9 cellular contexts compared by ENCODE assay signal in genomic region chr7:114865564-114865963, GRCh38. TPM values are rescaled to one million over a fixed set of nuclear protein-coding genes. Genes with fewer than 3 reads are reported as not detected.
DNase-seq lines count a peak whose midpoint lies in the region; ATAC-seq and TF ChIP-seq lines count a peak whose summit lies in the region.
"Had no signal": no experiment of that assay in that cellular context is flagged by ENCODE, and none has a peak within 500 bp of the region (broad histone marks: within the 10 kb centered on the region; RNA-seq: fewer than 3 reads in every experiment).

No MANE protein-coding gene starts in this region.

- ATAC-seq in GM21423 (IDR thresholded peaks at IDR 0.05; ENCODE audit: unreplicated experiment) (peak; percentile 90), activated B cell treated with CpG ODN at 0.5 μM for 24 hours (ENCODE audit: low read depth) (peak; percentile 81), lower lobe of right lung (peak; percentile 73 to 83)
- peak; percentile 65 for ATAC-seq in central memory CD8-positive, alpha-beta T cell (replicated peaks; ENCODE audit: extremely low read depth, poor library complexity, severe bottlenecking)

- H3K9me3 Mint-ChIP-seq in activated B cell treated with CpG ODN at 0.5 μM for 24 hours: no peaks in the 10 kb centered on the region
- no peaks in the 10 kb centered on the region for H3K9me3 Mint-ChIP-seq in central memory CD8-positive, alpha-beta T cell
- H3K9me3 Mint-ChIP-seq: dendritic cell treated with granulocyte-macrophage colony-stimulating factor and Interleukin-4, amounts not matched to agents 40 ng/mL and 50 ng/mL, for 4 days had no signal

- no peaks in the 10 kb centered on the region for H3K27me3 ChIP-seq in lower lobe of right lung (ENCODE audit: low read depth)
- no peaks in the 10 kb centered on the region for H3K27me3 ChIP-seq in BE2C

- H3K9me3 ChIP-seq in lower lobe of right lung (no peaks in the 10 kb centered on the region), BE2C (no peaks in the 10 kb centered on the region)

- intact Hi-C loops in activated B cell treated with CpG ODN at 0.5 μM for 24 hours (cut with micrococcal nuclease): loop anchor here (1.0 to 10.0 kb wide), 10 partner anchors 74 to 1258 kb away; no protein-coding TSS in a partner anchor
- intact Hi-C loops in lower lobe of right lung (cut with DNase I): no loop called here

- peak; percentile 92 for TF ChIP-seq CTCF in activated B cell treated with CpG ODN at 0.5 μM for 24 hours (IDR thresholded peaks at IDR 0.05)
- peak; percentile 83 for TF ChIP-seq CTCF in lower lobe of right lung (IDR thresholded peaks at IDR 0.05)
- no peak for TF ChIP-seq CTCF in BE2C (IDR thresholded peaks at IDR 0.05; ENCODE audit: low read depth, low read length)

- CTCF ChIA-PET in activated B cell treated with CpG ODN at 0.5 μM for 24 hours (lab: Charles Lee): interaction anchor here (0.6 to 7.8 kb wide), 51 partner anchors 11 to 1044 kb away, joined by 3 to 88 read pairs (median 4); partner anchors contain the start of gene MDFIC

- no peaks in the 10 kb centered on the region for H3K36me3 Mint-ChIP-seq in activated B cell treated with CpG ODN at 0.5 μM for 24 hours (ENCODE audit: low read depth)
- H3K36me3 Mint-ChIP-seq in central memory CD8-positive, alpha-beta T cell (ENCODE audit: insufficient read depth): no peaks in the 10 kb centered on the region

- H3K27ac ChIP-seq in lower lobe of right lung: no peak overlapping the region

- no peaks in the 10 kb centered on the region for H3K4me1 ChIP-seq in lower lobe of right lung
- no peaks in the 10 kb centered on the region for H3K4me1 ChIP-seq in BE2C

- H3K4me3 ChIP-seq in lower lobe of right lung (no peak overlapping the region), BE2C (ENCODE audit: low read depth, low read length) (no peak overlapping the region)

- POLR2A ChIA-PET in activated B cell treated with CpG ODN at 0.5 μM for 24 hours (lab: Charles Lee): interaction anchor here (1.1 to 3.0 kb wide), 2 partner anchors 51 to 57 kb away, joined by 4 to 12 read pairs; partner anchors contain the start of gene MDFIC

- H3K27ac Mint-ChIP-seq in activated B cell treated with CpG ODN at 0.5 μM for 24 hours: no peak overlapping the region
- no peak overlapping the region for H3K27ac Mint-ChIP-seq in central memory CD8-positive, alpha-beta T cell (ENCODE audit: low read depth)
- H3K27ac Mint-ChIP-seq: dendritic cell treated with granulocyte-macrophage colony-stimulating factor and Interleukin-4, amounts not matched to agents 40 ng/mL and 50 ng/mL, for 4 days had no signal

- no peaks in the 10 kb centered on the region for H3K27me3 Mint-ChIP-seq in activated B cell treated with CpG ODN at 0.5 μM for 24 hours
- H3K27me3 Mint-ChIP-seq in central memory CD8-positive, alpha-beta T cell: no peaks in the 10 kb centered on the region
- H3K27me3 Mint-ChIP-seq: dendritic cell treated with granulocyte-macrophage colony-stimulating factor and Interleukin-4, amounts not matched to agents 40 ng/mL and 50 ng/mL, for 4 days had no signal

- no peak overlapping the region for H3K4me3 Mint-ChIP-seq in activated B cell treated with CpG ODN at 0.5 μM for 24 hours
- H3K4me3 Mint-ChIP-seq in central memory CD8-positive, alpha-beta T cell: no peak overlapping the region
- H3K4me3 Mint-ChIP-seq: dendritic cell treated with granulocyte-macrophage colony-stimulating factor and Interleukin-4, amounts not matched to agents 40 ng/mL and 50 ng/mL, for 4 days had no signal

- H3K4me1 Mint-ChIP-seq in activated B cell treated with CpG ODN at 0.5 μM for 24 hours: peaks cover 10% of the 10 kb centered on the region
- H3K4me1 Mint-ChIP-seq in central memory CD8-positive, alpha-beta T cell: no peaks in the 10 kb centered on the region

- DNase-seq in EL (peak; percentile 50), HT1080 (ENCODE audit: low read depth) (peak; percentile 44), activated B cell treated with CpG ODN at 0.5 μM for 24 hours (peak; percentile 29), lower lobe of right lung (peak; percentile 48), BE2C (no peak)
- peak; percentile 16 to 32 for DNase-seq in central memory CD8-positive, alpha-beta T cell (ENCODE audit: low spot score in 2 of 2)
- DNase-seq in stimulated activated CD8-positive, alpha-beta memory T cell treated with anti-CD3 and anti-CD28 coated beads, Interleukin-2, amount 100 ng/mL, for 48 hours (ENCODE audit: low read depth in 2 of 2): peak; percentile 16 to 20

- H3K36me3 ChIP-seq in lower lobe of right lung: no peaks in the 10 kb centered on the region
- H3K36me3 ChIP-seq in BE2C: no peaks in the 10 kb centered on the region

RNA-seq across cellular contexts. Expression of gene MDFIC, which starts 56.3 kb away (rescaled TPM):
- total RNA-seq in HT1080 (2014; rRNA removed; shearing (Covaris generic)): 32.5 and 33.3 TPM in 2 replicates
- polyA plus RNA-seq in HT1080 (2015; cell fraction: cytosol; rRNA removed): 18.3 and 21.4 TPM in 2 replicates
- 8.2 and 10.9 TPM in 2 replicates for polyA plus RNA-seq in HT1080 (2015; cell fraction: nucleus; rRNA removed)
- total RNA-seq in activated B cell treated with CpG ODN at 0.5 μM for 24 hours (139 and 160 TPM in 2 replicates), lower lobe of right lung (46.3 TPM)
- polyA plus RNA-seq in BE2C (2012; ENCODE audit: insufficient read depth, insufficient read length, low read depth): not detected
